Comparison of ENCODE assay signal across 8 cellular contexts in genomic region chr20:31861346-31862156, GRCh38. TPM values are rescaled to one million over a fixed set of nuclear protein-coding genes. Genes with fewer than 3 reads are reported as not detected.
A peak's percentile ranks its signal among the peaks of the same experiment; 100 is the strongest.
DNase-seq lines count a peak whose midpoint lies in the region; ATAC-seq and TF ChIP-seq lines count a peak whose summit lies in the region.

No MANE protein-coding gene starts in this region.

- peak overlapping the region; percentile 53; the same call in 1 of the 2 replicates for H3K27ac ChIP-seq in VCaP
- no peak overlapping the region for H3K27ac ChIP-seq in breast epithelium

- H3K9me3 ChIP-seq in breast epithelium, result no peaks in the 10 kb centered on the region

- H3K4me1 ChIP-seq in breast epithelium, result no peaks in the 10 kb centered on the region

- DNase-seq in AG04449 (ENCODE audit: low read depth, low spot score), result no peak
- peak; percentile 55 for DNase-seq in NCI-H1694 (lab: John Stamatoyannopoulos, UW)
- peak in 1 of 2 donors; percentile 58 for DNase-seq in breast epithelium (ENCODE audit: low spot score in 2 of 2)
- DNase-seq in kidney glomerular epithelial cell (lab: John Stamatoyannopoulos, UW), result peak; percentile 20
- peak; percentile 67 for DNase-seq in stimulated activated CD4-positive, alpha-beta T cell treated with anti-CD3 and anti-CD28 coated beads, Interleukin-1b, Interleukin-23, amount 100 ng/mL, for 48 hours

- no peak for TF ChIP-seq POLR2A in breast epithelium (IDR thresholded peaks at IDR 0.05)

- H3K36me3 ChIP-seq in breast epithelium, result no peaks in the 10 kb centered on the region

- peak overlapping the region; percentile 48 for H3K4me3 ChIP-seq in AG04449 (ENCODE audit: low read depth, low read length)
- peak overlapping the region; percentile 41 to 78 (median 61) for H3K4me3 ChIP-seq in breast epithelium

- CTCF ChIA-PET in AG04449 (lab: Yijun Ruan, JAX), result interaction anchor here (1.2 to 7.0 kb wide), 3 partner anchors 9 to 89 kb away, joined by 3 to 86 read pairs (median 4); partner anchors contain the start of gene FOXS1

- ATAC-seq in GM19351 (IDR thresholded peaks at IDR 0.05; ENCODE audit: unreplicated experiment) (peak; percentile 70), GM18867 (IDR thresholded peaks at IDR 0.05; ENCODE audit: unreplicated experiment) (no peak)

- peaks cover 0 to 8% of the 10 kb centered on the region in 2 donors for H3K27me3 ChIP-seq in breast epithelium

- POLR2A ChIA-PET in AG04449 (lab: Yijun Ruan, JAX), result no interaction called here

- intact Hi-C loops in breast epithelium (cut with DNase I; ENCODE audit: low total_unique reads), result no loop called here

- TF ChIP-seq CTCF in AG04449 (IDR thresholded peaks at IDR 0.05; ENCODE audit: insufficient read depth, low read length, missing control alignments) (no peak), VCaP (conservative IDR thresholded peaks at IDR 0.05) (no peak), breast epithelium (IDR thresholded peaks at IDR 0.05) (no peak)

RNA-seq across cellular contexts. Expression of gene DUSP15, which starts 8.8 kb away (rescaled TPM):
- 1 to 10 TPM; 1.9 to 3.6 (median 2.1) TPM for total RNA-seq in breast epithelium

RNA-seq across cellular contexts. Expression of gene TTLL9, which starts 8.9 kb away (rescaled TPM):
- total RNA-seq in breast epithelium, result 1 to 10 TPM in 1 of 3 donors, under 1 TPM in 2; 0.16 to 2.9 (median 0.98) TPM

RNA-seq across cellular contexts. Expression of gene FOXS1, which starts 16.1 kb away (rescaled TPM):
- total RNA-seq in breast epithelium, result under 1 TPM in 2 of 3 donors, not detected in 1; 0.44 to 0.98 TPM

RNA-seq across cellular contexts. Expression of gene MYLK2, which starts 42.4 kb away (rescaled TPM):
- total RNA-seq in breast epithelium, result not detected
